Comparison of ENCODE assay signal across 28 cellular contexts in the genomic region with DNA sequence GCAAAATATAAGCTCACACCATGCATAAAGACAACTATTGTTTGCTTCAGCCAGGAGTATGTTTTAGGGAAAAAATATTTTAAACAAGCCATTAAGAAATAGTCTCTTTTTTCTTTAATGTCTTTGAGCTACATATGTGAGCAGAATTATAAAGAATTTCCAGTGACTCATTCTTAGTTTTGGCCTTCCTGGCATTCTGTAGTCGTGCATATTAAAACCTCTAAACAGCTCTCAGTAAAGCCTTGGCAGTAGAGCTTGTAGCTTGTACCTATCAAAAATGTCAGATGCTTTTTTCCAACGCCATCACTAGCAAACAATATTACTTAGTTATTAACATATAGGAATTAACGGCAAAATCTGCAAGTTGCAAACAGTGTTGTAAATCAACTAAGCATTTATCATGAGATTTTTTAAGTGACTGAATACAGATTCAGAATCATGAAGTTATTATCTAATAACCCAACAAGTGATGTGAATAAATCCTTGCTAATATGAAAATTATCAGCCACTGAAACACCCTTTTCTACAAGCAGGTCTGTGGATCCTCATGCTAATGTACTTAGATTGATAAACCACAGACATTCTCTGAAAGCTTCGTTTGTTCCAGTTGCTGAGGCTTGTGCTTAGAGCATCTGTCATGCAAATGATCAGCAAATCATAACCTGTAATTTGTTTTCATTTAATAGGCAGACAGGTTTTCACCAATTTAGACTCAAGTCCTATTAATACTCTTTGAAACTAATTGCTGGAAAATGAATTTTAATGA.
DNase-seq lines count a peak whose midpoint lies in the region; ATAC-seq and TF ChIP-seq lines count a peak whose summit lies in the region.
"Had no signal": no experiment of that assay in that cellular context is flagged by ENCODE, and none has a peak within 500 bp of the region (broad histone marks: within the 10 kb centered on the region; RNA-seq: fewer than 3 reads in every experiment).

No MANE protein-coding gene starts in this region.

- H3K27me3 Mint-ChIP-seq in activated CD4-positive, alpha-beta memory T cell treated with anti-CD3 and anti-CD28 coated beads for 36 hours = no peaks in the 10 kb centered on the region
- H3K27me3 Mint-ChIP-seq: activated CD8-positive, alpha-beta T cell treated with anti-CD3 and anti-CD28 coated beads for 36 hours; natural killer cell treated with Interleukin-12 subunit alpha and Interleukin-12 subunit beta and Interleukin-15 and Interleukin-18, amount 100 ng/mL, for 72 hours; stimulated activated naive CD8-positive, alpha-beta T cell treated with anti-CD3 and anti-CD28 coated beads, Interleukin-15, amount 100 ng/mL, for 72 hours had no signal

- DNase-seq in NCI-H1105 treated with DMSO at 0.1 percent for 48 hours (lab: John Stamatoyannopoulos, UW) (peak; percentile 2), NCI-H1105 (lab: John Stamatoyannopoulos, UW) (no peak), fibroblast of pulmonary artery (ENCODE audit: low read depth) (peak; percentile 7), superior temporal gyrus (ENCODE audit: extremely low spot score) (peak; percentile 49), SIG-M5 (lab: John Stamatoyannopoulos, UW) (no peak)
- DNase-seq in activated CD4-positive, alpha-beta memory T cell treated with anti-CD3 and anti-CD28 coated beads for 36 hours = no peak
- DNase-seq: 8988T; activated CD4-positive, alpha-beta T cell treated with anti-CD3 and anti-CD28 coated beads for 1 hour; activated CD8-positive, alpha-beta T cell treated with anti-CD3 and anti-CD28 coated beads for 36 hours; anterior cingulate cortex; KBM-7; left ventricle myocardium superior; MG63; mucosa of descending colon; NCI-H1417 treated with DMSO at 0.1 percent for 48 hours; retina; SJCRH30; small intestine; stimulated activated CD4-positive, alpha-beta T cell treated with anti-CD3 and anti-CD28 coated beads, Interleukin-1b, Interleukin-23, amount 100 ng/mL, for 48 hours; stimulated activated CD8-positive, alpha-beta memory T cell treated with anti-CD3 and anti-CD28 coated beads, Interleukin-4, amount 100 ng/mL, for 48 hours; stimulated activated naive CD8-positive, alpha-beta T cell treated with anti-CD3 and anti-CD28 coated beads, Interleukin-15, amount 100 ng/mL, for 72 hours; T-helper 1 cell; thyroid gland had no signal

- CTCF ChIA-PET in activated CD4-positive, alpha-beta memory T cell treated with anti-CD3 and anti-CD28 coated beads for 36 hours (lab: Charles Lee) = no interaction called here

- H3K27ac Mint-ChIP-seq in activated CD4-positive, alpha-beta memory T cell treated with anti-CD3 and anti-CD28 coated beads for 36 hours = no peak overlapping the region
- H3K27ac Mint-ChIP-seq: activated CD8-positive, alpha-beta T cell treated with anti-CD3 and anti-CD28 coated beads for 36 hours; activated T-helper 2 cell treated with anti-CD3 and anti-CD28 coated beads, Interferon-gamma antibody, Interleukin-2, Interleukin-4, amounts not matched to agents 10 μg/mL and 5 μg/mL and 100 μg/mL, durations not matched to agents 14 hours and 24 hours and 36 hours; natural killer cell treated with Interleukin-12 subunit alpha and Interleukin-12 subunit beta and Interleukin-15 and Interleukin-18, amount 100 ng/mL, for 72 hours; stimulated activated naive CD8-positive, alpha-beta T cell treated with anti-CD3 and anti-CD28 coated beads, Interleukin-15, amount 100 ng/mL, for 72 hours had no signal

- no peak overlapping the region for H3K4me3 Mint-ChIP-seq in activated CD4-positive, alpha-beta memory T cell treated with anti-CD3 and anti-CD28 coated beads for 36 hours
- H3K4me3 Mint-ChIP-seq: activated CD8-positive, alpha-beta T cell treated with anti-CD3 and anti-CD28 coated beads for 36 hours; natural killer cell treated with Interleukin-12 subunit alpha and Interleukin-12 subunit beta and Interleukin-15 and Interleukin-18, amount 100 ng/mL, for 72 hours; stimulated activated naive CD8-positive, alpha-beta T cell treated with anti-CD3 and anti-CD28 coated beads, Interleukin-15, amount 100 ng/mL, for 72 hours had no signal

- H3K36me3 Mint-ChIP-seq in activated CD4-positive, alpha-beta memory T cell treated with anti-CD3 and anti-CD28 coated beads for 36 hours = no peaks in the 10 kb centered on the region
- H3K36me3 Mint-ChIP-seq: activated naive CD4-positive, alpha-beta T cell treated with anti-CD3 and anti-CD28 coated beads, Interleukin-2, amount 50 U/mL, for 72 hours; natural killer cell treated with Interleukin-12 subunit alpha and Interleukin-12 subunit beta and Interleukin-15 and Interleukin-18, amount 100 ng/mL, for 72 hours had no signal

- peaks cover 2% of the 10 kb centered on the region for H3K9me3 Mint-ChIP-seq in activated CD4-positive, alpha-beta memory T cell treated with anti-CD3 and anti-CD28 coated beads for 36 hours
- H3K9me3 Mint-ChIP-seq: activated CD8-positive, alpha-beta T cell treated with anti-CD3 and anti-CD28 coated beads for 36 hours; activated T-helper 2 cell treated with anti-CD3 and anti-CD28 coated beads, Interferon-gamma antibody, Interleukin-2, Interleukin-4, amounts not matched to agents 10 μg/mL and 5 μg/mL and 100 μg/mL, durations not matched to agents 14 hours and 24 hours and 36 hours had no signal

- H3K4me1 Mint-ChIP-seq in activated CD4-positive, alpha-beta memory T cell treated with anti-CD3 and anti-CD28 coated beads for 36 hours (ENCODE audit: low read depth) = no peaks in the 10 kb centered on the region
- H3K4me1 Mint-ChIP-seq: stimulated activated naive CD8-positive, alpha-beta T cell treated with anti-CD3 and anti-CD28 coated beads, Interleukin-15, amount 100 ng/mL, for 72 hours had no signal

- no peak overlapping the region for H3K4me3 ChIP-seq in fibroblast of pulmonary artery (replicated peaks; ENCODE audit: low read depth, low read length)
- H3K4me3 ChIP-seq: MG63, mucosa of descending colon, SJCRH30, thyroid gland had no signal

- intact Hi-C loops in activated CD4-positive, alpha-beta memory T cell treated with anti-CD3 and anti-CD28 coated beads for 36 hours (cut with micrococcal nuclease) = no loop called here

- TF ChIP-seq CTCF in fibroblast of pulmonary artery (IDR thresholded peaks at IDR 0.05; ENCODE audit: low read length, missing control alignments) = no peak

- ATAC-seq in SK-N-SH treated with all-trans-retinoic acid at 6 μM for 48 hours (peak; percentile 76), HG02642 (IDR thresholded peaks at IDR 0.05; ENCODE audit: poor library complexity, unreplicated experiment) (no peak)
- ATAC-seq: activated CD8-positive, alpha-beta T cell treated with anti-CD3 and anti-CD28 coated beads for 36 hours; activated naive CD4-positive, alpha-beta T cell treated with anti-CD3 and anti-CD28 coated beads, Interleukin-2, amount 50 U/mL, for 72 hours; left ventricle myocardium superior; mucosa of descending colon; natural killer cell treated with Interleukin-12 subunit alpha and Interleukin-12 subunit beta and Interleukin-15 and Interleukin-18, amount 100 ng/mL, for 72 hours; stimulated activated naive CD8-positive, alpha-beta T cell treated with anti-CD3 and anti-CD28 coated beads, Interleukin-15, amount 100 ng/mL, for 72 hours had no signal

- POLR2A ChIA-PET in activated CD4-positive, alpha-beta memory T cell treated with anti-CD3 and anti-CD28 coated beads for 36 hours (lab: Charles Lee) = no interaction called here

TF ChIP-seq in SK-N-SH treated with all-trans-retinoic acid at 6 μM for 48 hours, 23 proteins besides CTCF, POLR2A, EP300 and RAD21 (continues in another document):
- peak; percentile 86 for TF ChIP-seq ZC3H10 (CRISPR knock-in tag; IDR thresholded peaks at IDR 0.05)
- TF ChIP-seq, protein P1, sequence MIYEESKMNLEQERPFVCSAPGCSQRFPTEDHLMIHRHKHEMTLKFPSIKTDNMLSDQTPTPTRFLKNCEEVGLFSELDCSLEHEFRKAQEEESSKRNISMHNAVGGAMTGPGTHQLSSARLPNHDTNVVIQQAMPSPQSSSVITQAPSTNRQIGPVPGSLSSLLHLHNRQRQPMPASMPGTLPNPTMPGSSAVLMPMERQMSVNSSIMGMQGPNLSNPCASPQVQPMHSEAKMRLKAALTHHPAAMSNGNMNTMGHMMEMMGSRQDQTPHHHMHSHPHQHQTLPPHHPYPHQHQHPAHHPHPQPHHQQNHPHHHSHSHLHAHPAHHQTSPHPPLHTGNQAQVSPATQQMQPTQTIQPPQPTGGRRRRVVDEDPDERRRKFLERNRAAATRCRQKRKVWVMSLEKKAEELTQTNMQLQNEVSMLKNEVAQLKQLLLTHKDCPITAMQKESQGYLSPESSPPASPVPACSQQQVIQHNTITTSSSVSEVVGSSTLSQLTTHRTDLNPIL (CRISPR knock-in tag; IDR thresholded peaks at IDR 0.05; ENCODE audit: low read depth) = no peak
- TF ChIP-seq TOX (CRISPR knock-in tag; IDR thresholded peaks at IDR 0.05; ENCODE audit: borderline replicate concordance) = 0 out of 2 replicates have a peak, but pooled peaks have one; percentile 33
- no peak for TF ChIP-seq BACH2 (CRISPR knock-in tag; IDR thresholded peaks at IDR 0.05; ENCODE audit: borderline replicate concordance)
- no peak for TF ChIP-seq ZFP30 (CRISPR knock-in tag; IDR thresholded peaks at IDR 0.05)
- no peak for TF ChIP-seq ZNF70 (CRISPR knock-in tag; IDR thresholded peaks at IDR 0.05)
- no peak for TF ChIP-seq ZNF565 (CRISPR knock-in tag; conservative IDR thresholded peaks at IDR 0.05; ENCODE audit: low read depth)
- TF ChIP-seq, protein P2, sequence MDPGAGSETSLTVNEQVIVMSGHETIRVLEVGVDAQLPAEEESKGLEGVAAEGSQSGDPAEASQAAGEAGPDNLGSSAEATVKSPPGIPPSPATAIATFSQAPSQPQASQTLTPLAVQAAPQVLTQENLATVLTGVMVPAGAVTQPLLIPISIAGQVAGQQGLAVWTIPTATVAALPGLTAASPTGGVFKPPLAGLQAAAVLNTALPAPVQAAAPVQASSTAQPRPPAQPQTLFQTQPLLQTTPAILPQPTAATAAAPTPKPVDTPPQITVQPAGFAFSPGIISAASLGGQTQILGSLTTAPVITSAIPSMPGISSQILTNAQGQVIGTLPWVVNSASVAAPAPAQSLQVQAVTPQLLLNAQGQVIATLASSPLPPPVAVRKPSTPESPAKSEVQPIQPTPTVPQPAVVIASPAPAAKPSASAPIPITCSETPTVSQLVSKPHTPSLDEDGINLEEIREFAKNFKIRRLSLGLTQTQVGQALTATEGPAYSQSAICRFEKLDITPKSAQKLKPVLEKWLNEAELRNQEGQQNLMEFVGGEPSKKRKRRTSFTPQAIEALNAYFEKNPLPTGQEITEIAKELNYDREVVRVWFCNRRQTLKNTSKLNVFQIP (CRISPR knock-in tag; IDR thresholded peaks at IDR 0.05; ENCODE audit: borderline replicate concordance, low read depth) = no peak
- TF ChIP-seq TCF4 (CRISPR knock-in tag; IDR thresholded peaks at IDR 0.05; ENCODE audit: borderline replicate concordance) = peak; percentile 71; the same call in 1 of the 2 replicates

Comparison
In these comparisons a context has a peak if more than half of its experiments do, and no peak if none do; other contexts are left out.
1. DNase-seq: peak in NCI-H1105 treated with DMSO at 0.1 percent for 48 hours (single experiment), fibroblast of pulmonary artery (single experiment) and superior temporal gyrus (single experiment); none in NCI-H1105 (single experiment), activated CD4-positive, alpha-beta memory T cell treated with anti-CD3 and anti-CD28 coated beads for 36 hours (single experiment) and SIG-M5 (single experiment).